Comparison of ENCODE assay signal across 8 cellular contexts in the genomic region with DNA sequence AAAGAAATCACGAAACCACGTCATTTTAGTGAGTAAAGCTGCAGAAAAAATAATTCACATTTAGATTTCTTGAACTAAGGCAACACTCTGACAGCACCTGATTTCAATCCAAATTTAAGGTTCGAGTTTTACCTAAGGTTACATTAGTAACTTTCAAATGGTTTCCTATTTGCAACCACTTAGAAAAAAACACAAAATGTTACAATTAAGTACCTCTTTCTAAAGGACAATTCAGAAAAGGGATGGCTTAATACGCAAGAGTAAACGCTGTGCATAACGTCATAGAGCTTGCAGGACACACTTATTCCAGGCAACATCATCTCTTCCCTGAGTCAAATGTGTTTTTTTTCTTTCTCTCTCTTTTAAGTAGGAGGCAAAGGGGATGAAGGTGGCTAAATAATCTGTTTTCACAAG.
DNase-seq lines count a peak whose midpoint lies in the region; ATAC-seq lines count a peak whose summit lies in the region.

No MANE protein-coding gene starts in this region.

- peak overlapping the region; percentile 94 to 100 (median 98) for H3K27ac Mint-ChIP-seq in CD8-positive, alpha-beta memory T cell
- peak overlapping the region; percentile 90 for H3K27ac Mint-ChIP-seq in activated CD4-positive, alpha-beta memory T cell treated with anti-CD3 and anti-CD28 coated beads for 36 hours

- CTCF ChIA-PET in CD8-positive, alpha-beta memory T cell (lab: Charles Lee) = interaction anchor here (2.1 to 3.0 kb wide), 2 partner anchors 63 to 87 kb away, joined by 6 to 25 read pairs; a partner anchor contains a TSS
- CTCF ChIA-PET in activated CD4-positive, alpha-beta memory T cell treated with anti-CD3 and anti-CD28 coated beads for 36 hours (lab: Charles Lee) = interaction anchor here (1.1 to 4.3 kb wide), 4 partner anchors 11 to 64 kb away, joined by 3 to 21 read pairs (median 4); no protein-coding TSS in a partner anchor

- peaks cover 57 to 75% (median 71%) of the 10 kb centered on the region in 3 donors for H3K4me1 Mint-ChIP-seq in CD8-positive, alpha-beta memory T cell
- peaks cover 57% of the 10 kb centered on the region for H3K4me1 Mint-ChIP-seq in activated CD4-positive, alpha-beta memory T cell treated with anti-CD3 and anti-CD28 coated beads for 36 hours (ENCODE audit: low read depth)

- H3K4me1 ChIP-seq in CD8-positive, alpha-beta memory T cell (ENCODE audit: insufficient read depth, low read length) = peaks cover 44% of the 10 kb centered on the region

- POLR2A ChIA-PET in CD8-positive, alpha-beta memory T cell (lab: Charles Lee) = interaction anchor here (1.2 to 3.4 kb wide), 3 partner anchors 62 to 134 kb away, joined by 4 to 22 read pairs (median 5); no protein-coding TSS in a partner anchor
- POLR2A ChIA-PET in activated CD4-positive, alpha-beta memory T cell treated with anti-CD3 and anti-CD28 coated beads for 36 hours (lab: Charles Lee) = interaction anchor here (0.9 to 2.9 kb wide), 6 partner anchors 85 to 449 kb away, joined by 3 to 13 read pairs (median 4); no protein-coding TSS in a partner anchor

- H3K36me3 Mint-ChIP-seq in CD8-positive, alpha-beta memory T cell = peaks cover 0 to 15% (median 5%) of the 10 kb centered on the region in 3 donors
- H3K36me3 Mint-ChIP-seq in activated CD4-positive, alpha-beta memory T cell treated with anti-CD3 and anti-CD28 coated beads for 36 hours = no peaks in the 10 kb centered on the region

- intact Hi-C loops in activated CD4-positive, alpha-beta memory T cell treated with anti-CD3 and anti-CD28 coated beads for 36 hours (cut with micrococcal nuclease) = loop anchor here (1.0 to 2.0 kb wide), 6 partner anchors 64 to 450 kb away; a partner anchor contains a TSS

- peak; percentile 7 for ATAC-seq in HG03354 (IDR thresholded peaks at IDR 0.05; ENCODE audit: poor library complexity, severe bottlenecking, unreplicated experiment)

- no peaks in the 10 kb centered on the region for H3K9me3 ChIP-seq in CD8-positive, alpha-beta memory T cell (ENCODE audit: low read length)

- peaks cover 0 to 2% of the 10 kb centered on the region in 2 donors for H3K27me3 Mint-ChIP-seq in CD8-positive, alpha-beta memory T cell
- H3K27me3 Mint-ChIP-seq in activated CD4-positive, alpha-beta memory T cell treated with anti-CD3 and anti-CD28 coated beads for 36 hours = no peaks in the 10 kb centered on the region

- DNase-seq in CD8-positive, alpha-beta memory T cell = peak in 1 of 5 donors; percentile 27
- DNase-seq in activated CD4-positive, alpha-beta memory T cell treated with anti-CD3 and anti-CD28 coated beads for 36 hours = no peak
- DNase-seq in globus pallidus (ENCODE audit: low spot score) (peak; percentile 71), pons (ENCODE audit: low spot score) (peak; percentile 85), middle frontal gyrus (ENCODE audit: extremely low spot score, low spot score) (no peak), kidney tubule cell (ENCODE audit: low spot score) (no peak), HPDE6-E6E7 (ENCODE audit: extremely low spot score) (no peak)

- H3K27ac ChIP-seq in CD8-positive, alpha-beta memory T cell (ENCODE audit: low read depth, low read length) = peak overlapping the region; percentile 81

- H3K4me3 Mint-ChIP-seq in CD8-positive, alpha-beta memory T cell = peak overlapping the region; percentile 92 to 99 (median 99)
- peak overlapping the region; percentile 91 for H3K4me3 Mint-ChIP-seq in activated CD4-positive, alpha-beta memory T cell treated with anti-CD3 and anti-CD28 coated beads for 36 hours

- no peaks in the 10 kb centered on the region for H3K27me3 ChIP-seq in CD8-positive, alpha-beta memory T cell (ENCODE audit: insufficient read depth, low read length, poor library complexity, severe bottlenecking)

- H3K9me3 Mint-ChIP-seq in CD8-positive, alpha-beta memory T cell = no peaks in the 10 kb centered on the region
- no peaks in the 10 kb centered on the region for H3K9me3 Mint-ChIP-seq in activated CD4-positive, alpha-beta memory T cell treated with anti-CD3 and anti-CD28 coated beads for 36 hours

- H3K36me3 ChIP-seq in CD8-positive, alpha-beta memory T cell (ENCODE audit: insufficient read depth, low read length) = no peaks in the 10 kb centered on the region

- H3K4me3 ChIP-seq in CD8-positive, alpha-beta memory T cell (ENCODE audit: low read length) = peak overlapping the region; percentile 71

Comparison
In these comparisons a context has a peak if more than half of its experiments do, and no peak if none do; other contexts are left out.
1. DNase-seq: peak in globus pallidus (single experiment) and pons (single experiment); none in activated CD4-positive, alpha-beta memory T cell treated with anti-CD3 and anti-CD28 coated beads for 36 hours (single experiment), middle frontal gyrus (single experiment), kidney tubule cell (single experiment) and HPDE6-E6E7 (single experiment).